Comparison of ENCODE assay signal across 13 cellular contexts in genomic region chr19:10915511-10916091, GRCh38. TPM values are rescaled to one million over a fixed set of nuclear protein-coding genes. Genes with fewer than 3 reads are reported as not detected.
DNase-seq lines count a peak whose midpoint lies in the region; ATAC-seq and TF ChIP-seq lines count a peak whose summit lies in the region.
"Had no signal": no experiment of that assay in that cellular context is flagged by ENCODE, and none has a peak within 500 bp of the region (broad histone marks: within the 10 kb centered on the region; RNA-seq: fewer than 3 reads in every experiment).

No MANE protein-coding gene starts in this region.

- H3K4me1 ChIP-seq in RWPE2 (ENCODE audit: insufficient read depth, poor library complexity, severe bottlenecking) (peaks cover 10% of the 10 kb centered on the region), smooth muscle cell (ENCODE audit: low read depth) (no peaks in the 10 kb centered on the region)
- H3K4me1 ChIP-seq in CD4-positive, alpha-beta memory T cell (ENCODE audit: insufficient read depth, low read length), result no peaks in the 10 kb centered on the region

- peak; percentile 15 for TF ChIP-seq CTCF in RWPE2 (IDR thresholded peaks at IDR 0.05; ENCODE audit: poor library complexity, severe bottlenecking)
- TF ChIP-seq CTCF in fibroblast of pulmonary artery (IDR thresholded peaks at IDR 0.05; ENCODE audit: low read length, missing control alignments), result no peak
- no peak for TF ChIP-seq CTCF in smooth muscle cell (IDR thresholded peaks at IDR 0.05; ENCODE audit: borderline replicate concordance, insufficient read depth, poor library complexity, severe bottlenecking)

- CTCF ChIA-PET in CD4-positive, alpha-beta memory T cell (lab: Charles Lee; ENCODE audit: partially characterized antibody), result no interaction called here

- 82% methylated on average over 13 of the region's 15 CpGs for WGBS in smooth muscle cell (ENCODE audit: low lambda C conversion rate)

- H3K79me2 ChIP-seq in smooth muscle cell (ENCODE audit: low read depth), result no peaks in the 10 kb centered on the region

- no peak overlapping the region for H2AFZ ChIP-seq in smooth muscle cell (ENCODE audit: low read depth)

- no peak overlapping the region for H3K27ac Mint-ChIP-seq in CD4-positive, alpha-beta memory T cell
- H3K27ac Mint-ChIP-seq: nephron progenitor cell, type B pancreatic cell had no signal

- no peaks in the 10 kb centered on the region for H3F3A ChIP-seq in smooth muscle cell (ENCODE audit: low read depth)

- H3K4me3 ChIP-seq in RWPE2 (ENCODE audit: severe bottlenecking) (no peak overlapping the region), fibroblast of pulmonary artery (replicated peaks; ENCODE audit: low read depth, low read length) (no peak overlapping the region), smooth muscle cell (no peak overlapping the region)
- H3K4me3 ChIP-seq in CD4-positive, alpha-beta memory T cell (ENCODE audit: low read length in 2 of 2), result no peak overlapping the region

- peaks cover 8 to 21% of the 10 kb centered on the region in 2 donors for H3K36me3 Mint-ChIP-seq in CD4-positive, alpha-beta memory T cell

- peaks cover 4% of the 10 kb centered on the region for H4K20me1 ChIP-seq in smooth muscle cell (ENCODE audit: low read depth)

- POLR2A ChIA-PET in CD4-positive, alpha-beta memory T cell (lab: Charles Lee; ENCODE audit: partially characterized antibody), result no interaction called here

- no peak overlapping the region for H3K4me3 Mint-ChIP-seq in CD4-positive, alpha-beta memory T cell
- H3K4me3 Mint-ChIP-seq: nephron progenitor cell, type B pancreatic cell had no signal

- no peaks in the 10 kb centered on the region for H3K27me3 ChIP-seq in RWPE2 (ENCODE audit: insufficient read depth, poor library complexity, severe bottlenecking)
- H3K27me3 ChIP-seq in smooth muscle cell (ENCODE audit: low read depth), result no peaks in the 10 kb centered on the region
- H3K27me3 ChIP-seq in CD4-positive, alpha-beta memory T cell (ENCODE audit: insufficient read depth, low read length), result no peaks in the 10 kb centered on the region

- H3K36me3 ChIP-seq in RWPE2 (ENCODE audit: low read depth) (peaks cover 33% of the 10 kb centered on the region), smooth muscle cell (ENCODE audit: low read depth) (no peaks in the 10 kb centered on the region)
- H3K36me3 ChIP-seq in CD4-positive, alpha-beta memory T cell (ENCODE audit: insufficient read depth, low read length), result peaks cover 13% of the 10 kb centered on the region

- no peaks in the 10 kb centered on the region for H3K9me3 Mint-ChIP-seq in CD4-positive, alpha-beta memory T cell
- H3K9me3 Mint-ChIP-seq: nephron progenitor cell, type B pancreatic cell had no signal

- peak overlapping the region; percentile 48 for H3K4me2 ChIP-seq in smooth muscle cell

- intact Hi-C loops in CD4-positive, alpha-beta memory T cell (cut with micrococcal nuclease), result no loop called here

- ATAC-seq in RWPE2 (ENCODE audit: low read depth), result peak; percentile 97

- H3K27me3 Mint-ChIP-seq in CD4-positive, alpha-beta memory T cell, result no peaks in the 10 kb centered on the region
- H3K27me3 Mint-ChIP-seq: type B pancreatic cell had no signal

- no peaks in the 10 kb centered on the region for H3K9me3 ChIP-seq in RWPE2 (ENCODE audit: severe bottlenecking)
- no peaks in the 10 kb centered on the region for H3K9me3 ChIP-seq in smooth muscle cell (replicated peaks; ENCODE audit: low read depth)
- H3K9me3 ChIP-seq in CD4-positive, alpha-beta memory T cell (ENCODE audit: control insufficient read depth in 1 of 2, low read length in 2 of 2), result no peaks in the 10 kb centered on the region

- DNase-seq in NCI-H82 (lab: John Stamatoyannopoulos, UW) (peak; percentile 58), NCI-H82 treated with DMSO at 0.1 percent for 48 hours (lab: John Stamatoyannopoulos, UW; ENCODE audit: unreplicated experiment) (no peak), RWPE2 (ENCODE audit: low spot score) (peak; percentile 83), fibroblast of pulmonary artery (ENCODE audit: low read depth) (peak; percentile 66), smooth muscle cell (lab: John Stamatoyannopoulos, UW; ENCODE audit: unreplicated experiment) (no peak), COR-L47 (lab: John Stamatoyannopoulos, UW) (no peak), SHP77 (lab: John Stamatoyannopoulos, UW) (no peak)
- DNase-seq in CD4-positive, alpha-beta memory T cell, result no peak
- DNase-seq: cerebellar nuclear complex, NCI-H446, nephron progenitor cell had no signal

- no peak overlapping the region for H3K9ac ChIP-seq in smooth muscle cell (ENCODE audit: low read depth)

- H3K4me1 Mint-ChIP-seq in CD4-positive, alpha-beta memory T cell, result no peaks in the 10 kb centered on the region
- H3K4me1 Mint-ChIP-seq: nephron progenitor cell had no signal

- H3K27ac ChIP-seq in RWPE2 (ENCODE audit: poor library complexity, severe bottlenecking) (peak overlapping the region; percentile 37), smooth muscle cell (ENCODE audit: low read depth) (peak overlapping the region; percentile 60)
- no peak overlapping the region for H3K27ac ChIP-seq in CD4-positive, alpha-beta memory T cell (ENCODE audit: low read depth, low read length)
- H3K27ac ChIP-seq: 22Rv1 had no signal

RNA-seq across cellular contexts. Expression of gene YIPF2, which starts 12.8 kb away (rescaled TPM):
- total RNA-seq in smooth muscle cell, result 89.3 and 106 TPM in 2 replicates
- polyA plus RNA-seq in smooth muscle cell, result 89.8 and 90.6 TPM in 2 replicates
- total RNA-seq in CD4-positive, alpha-beta memory T cell, result 10 to 100 TPM; 29.6 TPM
- polyA plus RNA-seq in CD4-positive, alpha-beta memory T cell, result 10 to 100 TPM; 12.2 to 14.0 TPM

RNA-seq across cellular contexts. Expression of gene TIMM29, which starts 13.0 kb away (rescaled TPM):
- 14.7 and 16.8 TPM in 2 replicates for total RNA-seq in smooth muscle cell
- 14.9 and 25.8 TPM in 2 replicates for polyA plus RNA-seq in smooth muscle cell
- 10 to 100 TPM; 39.6 to 40.9 TPM for total RNA-seq in CD4-positive, alpha-beta memory T cell
- polyA plus RNA-seq in CD4-positive, alpha-beta memory T cell, result 10 to 100 TPM; 17.7 to 34.6 TPM

RNA-seq across cellular contexts. Expression of gene CARM1, which starts 44.2 kb away (rescaled TPM):
- 22.7 and 25.4 TPM in 2 replicates for total RNA-seq in smooth muscle cell
- 39.3 and 48.1 TPM in 2 replicates for polyA plus RNA-seq in smooth muscle cell
- 10 to 100 TPM; 25.2 to 26.5 TPM for total RNA-seq in CD4-positive, alpha-beta memory T cell
- polyA plus RNA-seq in CD4-positive, alpha-beta memory T cell, result 1 to 10 TPM in 1 of 2 donors, under 1 TPM in 1; 0.71 to 1.8 TPM

RNA-seq across cellular contexts. Expression of gene SMARCA4, which starts 45.2 kb away (rescaled TPM):
- 39.0 and 59.6 TPM in 2 replicates for total RNA-seq in smooth muscle cell
- 100 and 120 TPM in 2 replicates for polyA plus RNA-seq in smooth muscle cell
- 100 to 1,000 TPM in 1 of 2 experiments, 10 to 100 TPM in 1; 94.2 to 118 TPM for total RNA-seq in CD4-positive, alpha-beta memory T cell
- polyA plus RNA-seq in CD4-positive, alpha-beta memory T cell, result 10 to 100 TPM in 1 of 2 donors, 1 to 10 TPM in 1; 2.1 to 42.0 TPM

Comparison
In these comparisons a context has a peak if more than half of its experiments do, and no peak if none do; other contexts are left out.
1. DNase-seq: peak in NCI-H82 (single experiment), RWPE2 (single experiment) and fibroblast of pulmonary artery (single experiment); none in NCI-H82 treated with DMSO at 0.1 percent for 48 hours (single experiment), smooth muscle cell (single experiment), COR-L47 (single experiment), SHP77 (0 of 2) and CD4-positive, alpha-beta memory T cell (0 of 5).